In the genomic region with DNA sequence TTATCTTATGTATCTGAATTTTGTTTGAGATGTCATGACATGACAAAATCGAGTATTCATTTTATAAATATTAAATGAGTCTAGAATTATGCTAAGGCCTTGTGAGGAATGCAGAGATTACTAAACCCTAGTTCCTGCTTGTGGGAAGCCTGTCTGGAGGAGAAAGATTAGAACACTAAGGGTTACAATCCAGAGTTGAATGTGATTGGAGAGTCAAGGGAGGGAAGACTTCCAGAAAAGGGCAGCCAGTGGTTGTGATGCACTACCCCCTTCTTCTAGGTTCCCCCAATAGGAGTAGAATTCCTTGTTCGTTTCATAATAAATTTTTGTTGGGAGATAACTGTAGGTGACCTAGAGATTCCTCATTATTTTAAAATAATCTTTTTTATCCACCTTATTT, we compare ENCODE assay signal across 16 cellular contexts.
DNase-seq lines count a peak whose midpoint lies in the region; ATAC-seq and TF ChIP-seq lines count a peak whose summit lies in the region.
"Had no signal": no experiment of that assay in that cellular context is flagged by ENCODE, and none has a peak within 500 bp of the region (broad histone marks: within the 10 kb centered on the region; RNA-seq: fewer than 3 reads in every experiment).

No MANE protein-coding gene starts in this region.

- H3K9me3 ChIP-seq in WERI-Rb-1 (ENCODE audit: severe bottlenecking), result no peaks in the 10 kb centered on the region
- H3K9me3 ChIP-seq in muscle layer of colon (ENCODE audit: low read length), result no peaks in the 10 kb centered on the region
- H3K9me3 ChIP-seq in thyroid gland, result no peaks in the 10 kb centered on the region

- peaks cover 83% of the 10 kb centered on the region for H3K79me2 ChIP-seq in GM23338 (replicated peaks; ENCODE audit: insufficient read depth)

- H3K4me2 ChIP-seq in GM23338, result no peak overlapping the region

- H3K27me3 Mint-ChIP-seq in GM23338 (ENCODE audit: insufficient read depth, low read depth, poor library complexity), result peaks cover 1% of the 10 kb centered on the region
- no peaks in the 10 kb centered on the region for H3K27me3 Mint-ChIP-seq in activated T-helper 17 cell treated with anti-CD3 and anti-CD28 coated beads, Interleukin-2, amount 50 U/mL, for 72 hours
- H3K27me3 Mint-ChIP-seq: CD4-positive, CD25-positive, alpha-beta regulatory T cell had no signal

- H3K36me3 ChIP-seq in GM23338 (ENCODE audit: insufficient read depth) (no peaks in the 10 kb centered on the region), WERI-Rb-1 (no peaks in the 10 kb centered on the region), muscle layer of colon (ENCODE audit: insufficient read depth, low read length) (no peaks in the 10 kb centered on the region), thyroid gland (no peaks in the 10 kb centered on the region)

- H4K20me1 ChIP-seq in GM23338 (replicated peaks; ENCODE audit: insufficient read depth), result peaks cover 19% of the 10 kb centered on the region; the same call in 1 of the 2 replicates

- 88 to 89% methylated on average over 2 of the region's 2 CpGs for WGBS in thyroid gland, 2 donors

- H3K27ac ChIP-seq in GM23338 (ENCODE audit: low read depth) (no peak overlapping the region), WERI-Rb-1 (peak overlapping the region; percentile 91), muscle layer of colon (ENCODE audit: low read depth, low read length) (peak overlapping the region; percentile 74), thyroid gland (peak overlapping the region; percentile 6 to 64 (median 19))

- H3K27me3 ChIP-seq in GM23338 (ENCODE audit: insufficient read depth) (no peaks in the 10 kb centered on the region), WERI-Rb-1 (ENCODE audit: insufficient read depth, low read depth, severe bottlenecking) (no peaks in the 10 kb centered on the region), muscle layer of colon (ENCODE audit: control insufficient read depth in 1 of 2, insufficient read depth in 2 of 2, low read length in 2 of 2) (no peaks in the 10 kb centered on the region), thyroid gland (no peaks in the 10 kb centered on the region)

- H2AFZ ChIP-seq in GM23338, result no peak overlapping the region

- TF ChIP-seq POLR2A in thyroid gland (IDR thresholded peaks at IDR 0.05), result no peak

- H3K4me1 ChIP-seq in GM23338 (ENCODE audit: insufficient read depth) (peaks cover 44% of the 10 kb centered on the region), muscle layer of colon (ENCODE audit: insufficient read depth, low read length) (peaks cover 94% of the 10 kb centered on the region), thyroid gland (peaks cover 79 to 84% of the 10 kb centered on the region in 2 donors)

- H3K4me3 ChIP-seq in GM23338, result no peak overlapping the region
- H3K4me3 ChIP-seq in WERI-Rb-1 (ENCODE audit: low read depth, low read length), result no peak overlapping the region
- no peak overlapping the region for H3K4me3 ChIP-seq in muscle layer of colon (ENCODE audit: low read depth in 1 of 2, low read length in 2 of 2)
- H3K4me3 ChIP-seq in thyroid gland (replicated peaks in 1 of 3), result no peak overlapping the region

- H3F3A ChIP-seq in GM23338 (replicated peaks; ENCODE audit: low read depth), result no peaks in the 10 kb centered on the region

- ATAC-seq in GM23338, result 0 out of 3 replicates have a peak, but pooled peaks have one; percentile 16
- no peak for ATAC-seq in activated T-helper 17 cell treated with anti-CD3 and anti-CD28 coated beads, Interleukin-2, amount 50 U/mL, for 72 hours (replicated peaks)

- no peaks in the 10 kb centered on the region for H3K36me3 Mint-ChIP-seq in GM23338 (ENCODE audit: low read depth)
- H3K36me3 Mint-ChIP-seq in activated T-helper 17 cell treated with anti-CD3 and anti-CD28 coated beads, Interleukin-2, amount 50 U/mL, for 72 hours (ENCODE audit: low read depth), result peaks cover 13% of the 10 kb centered on the region

- H3K4me1 Mint-ChIP-seq in GM23338, result peaks cover 53% of the 10 kb centered on the region
- H3K4me1 Mint-ChIP-seq in activated T-helper 17 cell treated with anti-CD3 and anti-CD28 coated beads, Interleukin-2, amount 50 U/mL, for 72 hours, result peaks cover 42% of the 10 kb centered on the region

- TF ChIP-seq CTCF in GM23338 (conservative IDR thresholded peaks at IDR 0.05; ENCODE audit: low read depth in 2 of 2), result no peak
- no peak for TF ChIP-seq CTCF in WERI-Rb-1 (IDR thresholded peaks at IDR 0.05; ENCODE audit: low read depth, low read length)
- no peak for TF ChIP-seq CTCF in thyroid gland (IDR thresholded peaks at IDR 0.05)

- no peaks in the 10 kb centered on the region for H3K9me3 Mint-ChIP-seq in GM23338
- H3K9me3 Mint-ChIP-seq in activated T-helper 17 cell treated with anti-CD3 and anti-CD28 coated beads, Interleukin-2, amount 50 U/mL, for 72 hours, result no peaks in the 10 kb centered on the region
- H3K9me3 Mint-ChIP-seq: CD4-positive, CD25-positive, alpha-beta regulatory T cell had no signal

- H3K27ac Mint-ChIP-seq in GM23338, result no peak overlapping the region
- no peak overlapping the region for H3K27ac Mint-ChIP-seq in activated T-helper 17 cell treated with anti-CD3 and anti-CD28 coated beads, Interleukin-2, amount 50 U/mL, for 72 hours

- H3K9ac ChIP-seq in muscle layer of colon (ENCODE audit: low read length), result no peak overlapping the region

- no peak overlapping the region for H3K4me3 Mint-ChIP-seq in GM23338
- no peak overlapping the region for H3K4me3 Mint-ChIP-seq in activated T-helper 17 cell treated with anti-CD3 and anti-CD28 coated beads, Interleukin-2, amount 50 U/mL, for 72 hours
- H3K4me3 Mint-ChIP-seq: CD4-positive, CD25-positive, alpha-beta regulatory T cell had no signal

- intact Hi-C loops in thyroid gland (cut with DNase I), result no loop called here

- no peaks in the 10 kb centered on the region for H3K9me2 ChIP-seq in GM23338 (ENCODE audit: insufficient read depth)

- DNase-seq in GM23338 (ENCODE audit: low spot score) (peak; percentile 21), WERI-Rb-1 (no peak), thyroid gland (no peak), NOMO-1 treated with dmso at 0.1 percent for 144 hours (lab: John Stamatoyannopoulos, UW; ENCODE audit: unreplicated experiment) (no peak)
- DNase-seq in stimulated activated CD4-positive, alpha-beta T cell treated with anti-CD3 and anti-CD28 coated beads, Interleukin-4, amount 100 ng/mL, for 1 hour, result no peak
- DNase-seq in activated CD4-positive, alpha-beta T cell treated with anti-CD3 and anti-CD28 coated beads, Interleukin-2, amount 50 U/mL, for 1 hour, result no peak
- DNase-seq: AML-193; CD4-positive, CD25-positive, alpha-beta regulatory T cell; DND-41; GDM1; KG1; NCI-H1048; NCI-H69; SHP77 treated with DMSO at 0.1 percent for 48 hours had no signal

TF ChIP-seq in GM23338, 12 proteins besides CTCF, POLR2A, EP300 and RAD21 (continues in another document):
- TF ChIP-seq JUNB (IDR thresholded peaks at IDR 0.05; ENCODE audit: unreplicated experiment), result no peak
- no peak for TF ChIP-seq ETS1 (IDR thresholded peaks at IDR 0.05)
